16 cellular contexts compared by ENCODE assay signal in genomic region chr5:172529896-172530295, GRCh38.
"Had no signal": no experiment of that assay in that cellular context is flagged by ENCODE, and none has a peak within 500 bp of the region (broad histone marks: within the 10 kb centered on the region; RNA-seq: fewer than 3 reads in every experiment).

No MANE protein-coding gene starts in this region.

- H3K4me3 ChIP-seq: cardiac muscle cell, left lung, pancreas, right lobe of liver, SK-N-MC, stomach had no signal

- H3K9me3 ChIP-seq: left lung, pancreas, right lobe of liver, stomach had no signal

- H3K27me3 ChIP-seq: cardiac muscle cell, left lung, pancreas, right lobe of liver, stomach had no signal

- ATAC-seq: left lung, natural killer cell, pancreas, right lobe of liver had no signal

- H3K27ac Mint-ChIP-seq: activated naive CD8-positive, alpha-beta T cell treated with anti-CD3 and anti-CD28 coated beads for 36 hours; activated T-helper 1 cell treated with anti-CD3 and anti-CD28 coated beads, Interleukin-12 subunit alpha, Interleukin-12 subunit beta, Interleukin-2, Interleukin-4 antibody, amounts not matched to agents 30 ng/mL and 10 ng/mL and 1 ng/mL, durations not matched to agents 14 hours and 24 hours and 36 hours; natural killer cell had no signal

- H3K36me3 ChIP-seq: cardiac muscle cell, left lung, pancreas, right lobe of liver, stomach had no signal

- H3K36me3 Mint-ChIP-seq: activated naive CD8-positive, alpha-beta T cell treated with anti-CD3 and anti-CD28 coated beads for 36 hours; natural killer cell had no signal

- H3K4me3 Mint-ChIP-seq: activated naive CD8-positive, alpha-beta T cell treated with anti-CD3 and anti-CD28 coated beads for 36 hours; activated T-helper 1 cell treated with anti-CD3 and anti-CD28 coated beads, Interleukin-12 subunit alpha, Interleukin-12 subunit beta, Interleukin-2, Interleukin-4 antibody, amounts not matched to agents 30 ng/mL and 10 ng/mL and 1 ng/mL, durations not matched to agents 14 hours and 24 hours and 36 hours; natural killer cell had no signal

- H3K9me3 Mint-ChIP-seq: activated naive CD8-positive, alpha-beta T cell treated with anti-CD3 and anti-CD28 coated beads for 36 hours; activated T-helper 1 cell treated with anti-CD3 and anti-CD28 coated beads, Interleukin-12 subunit alpha, Interleukin-12 subunit beta, Interleukin-2, Interleukin-4 antibody, amounts not matched to agents 30 ng/mL and 10 ng/mL and 1 ng/mL, durations not matched to agents 14 hours and 24 hours and 36 hours; natural killer cell had no signal

- DNase-seq: activated naive CD4-positive, alpha-beta T cell; activated naive CD8-positive, alpha-beta T cell treated with anti-CD3 and anti-CD28 coated beads for 36 hours; activated T-cell treated with anti-CD3 and anti-CD28 coated beads for 4 hours; amniotic stem cell; kidney; left lung; natural killer cell; pancreas; small intestine; stimulated activated CD4-positive, alpha-beta T cell treated with anti-CD3 and anti-CD28 coated beads, Interleukin-4, amount 100 ng/mL, for 1 hour; stomach; trophoblast cell had no signal

- H3K27ac ChIP-seq: cardiac muscle cell, left lung, pancreas, right lobe of liver, SK-N-MC, stomach had no signal
